ENCODE assay signal across 15 cellular contexts in genomic region chr2:98029718-98030222, GRCh38. TPM values are rescaled to one million over a fixed set of nuclear protein-coding genes. Genes with fewer than 3 reads are reported as not detected.
"Had no signal": no experiment of that assay in that cellular context is flagged by ENCODE, and none has a peak within 500 bp of the region (broad histone marks: within the 10 kb centered on the region; RNA-seq: fewer than 3 reads in every experiment).

No MANE protein-coding gene starts in this region.

- H3K36me3 Mint-ChIP-seq: stimulated activated naive B cell treated with anti-CD40 and anti-IgM and Interleukin-4, amounts not matched to agents 10 μg/mL and 1 μg/mL and 100 μg/mL, for 72 hours had no signal

- H3K4me3 ChIP-seq: body of pancreas, heart left ventricle, smooth muscle cell had no signal

- H3K4me2 ChIP-seq: smooth muscle cell had no signal

- H3K4me1 ChIP-seq: body of pancreas had no signal

- FAIRE-seq: endometrium, frontal cortex, keratinocyte had no signal

- H3K36me3 ChIP-seq: heart left ventricle had no signal

- H3K4me3 Mint-ChIP-seq: stimulated activated naive B cell treated with anti-CD40 and anti-IgM and Interleukin-4, amounts not matched to agents 10 μg/mL and 1 μg/mL and 100 μg/mL, for 72 hours had no signal

- H3K27ac ChIP-seq: body of pancreas, heart left ventricle had no signal

- H3K9me3 ChIP-seq: body of pancreas, heart left ventricle had no signal

- DNase-seq: activated gamma-delta T cell treated with Interleukin-2 at 50 U/mL for 16 hours; activated T-cell treated with anti-CD3 and anti-CD28 coated beads, Interleukin-2, amount 50 U/mL, for 48 hours; body of pancreas; dermis blood vessel endothelial cell; heart left ventricle; stimulated activated naive B cell treated with anti-CD40 and anti-IgM and Interleukin-4, amounts not matched to agents 10 μg/mL and 1 μg/mL and 100 μg/mL, for 72 hours; substantia nigra; trophoblast cell had no signal

- H3K27me3 Mint-ChIP-seq: stimulated activated naive B cell treated with anti-CD40 and anti-IgM and Interleukin-4, amounts not matched to agents 10 μg/mL and 1 μg/mL and 100 μg/mL, for 72 hours had no signal

- H3K9me3 Mint-ChIP-seq: stimulated activated naive B cell treated with anti-CD40 and anti-IgM and Interleukin-4, amounts not matched to agents 10 μg/mL and 1 μg/mL and 100 μg/mL, for 72 hours had no signal

- H3K27me3 ChIP-seq: body of pancreas had no signal

- ATAC-seq: body of pancreas; heart left ventricle; stimulated activated naive B cell treated with anti-CD40 and anti-IgM and Interleukin-4, amounts not matched to agents 10 μg/mL and 1 μg/mL and 100 μg/mL, for 72 hours had no signal

RNA-seq across cellular contexts. Expression of gene VWA3B, which starts 57.2 kb away (rescaled TPM):
- total RNA-seq: dermis blood vessel endothelial cell; liver; myocyte; smooth muscle cell; T-helper 2 cell treated with Interferon-gamma antibody and Interleukin-4, amounts not matched to agents 100 ng/mL and 5 ng/mL, for 36 hours had no signal
